ENCODE assay signal across 21 cellular contexts in genomic region chr12:2507811-2508210, GRCh38.
DNase-seq lines count a peak whose midpoint lies in the region; FAIRE-seq and TF ChIP-seq lines count a peak whose summit lies in the region.
"Had no signal": no experiment of that assay in that cellular context is flagged by ENCODE, and none has a peak within 500 bp of the region (broad histone marks: within the 10 kb centered on the region; RNA-seq: fewer than 3 reads in every experiment).

No MANE protein-coding gene starts in this region.

- no peak overlapping the region for H3K4me3 Mint-ChIP-seq in activated CD4-positive, alpha-beta memory T cell treated with anti-CD3 and anti-CD28 coated beads for 36 hours
- H3K4me3 Mint-ChIP-seq: CD4-positive, alpha-beta memory T cell had no signal

- no peaks in the 10 kb centered on the region for H3K27me3 ChIP-seq in bronchial epithelial cell (ENCODE audit: control insufficient read depth, insufficient read depth, low read length)
- H3K27me3 ChIP-seq: BLaER1 had no signal

- TF ChIP-seq CTCF in HEK293 (tag by site-specific recombination; IDR thresholded peaks at IDR 0.05) (no peak), bronchial epithelial cell (IDR thresholded peaks at IDR 0.05; ENCODE audit: insufficient read depth, low read length, severe bottlenecking) (no peak), D721Med (IDR thresholded peaks at IDR 0.05; ENCODE audit: insufficient read depth, missing control alignments) (no peak)

- intact Hi-C loops in activated CD4-positive, alpha-beta memory T cell treated with anti-CD3 and anti-CD28 coated beads for 36 hours (cut with micrococcal nuclease) = no loop called here

- no peaks in the 10 kb centered on the region for H3K4me1 ChIP-seq in HEK293 (ENCODE audit: control insufficient read depth, insufficient read depth, low read length)

- H3K36me3 ChIP-seq in HEK293 (ENCODE audit: control insufficient read depth in 2 of 2, insufficient read depth in 1 of 2, low read length in 2 of 2) (no peaks in the 10 kb centered on the region), bronchial epithelial cell (ENCODE audit: control insufficient read depth, insufficient read depth, low read length) (no peaks in the 10 kb centered on the region)
- H3K36me3 ChIP-seq: BLaER1 had no signal

- FAIRE-seq in bronchial epithelial cell (lab: Jason Lieb, UNC) = peak; percentile 40
- FAIRE-seq in D721Med (lab: Jason Lieb, UNC) = no peak
- FAIRE-seq: A204.1, GM12891, H1 had no signal

- H3K27me3 Mint-ChIP-seq in activated CD4-positive, alpha-beta memory T cell treated with anti-CD3 and anti-CD28 coated beads for 36 hours = peaks cover 6% of the 10 kb centered on the region

- H3K4me3 ChIP-seq in HEK293 (ENCODE audit: low read depth, low read length) (no peak overlapping the region), bronchial epithelial cell (ENCODE audit: low read depth, low read length) (no peak overlapping the region)
- H3K4me3 ChIP-seq: BLaER1 had no signal

- CTCF ChIA-PET in HEK293 (lab: Yijun Ruan, JAX) = no interaction called here
- CTCF ChIA-PET in activated CD4-positive, alpha-beta memory T cell treated with anti-CD3 and anti-CD28 coated beads for 36 hours (lab: Charles Lee) = no interaction called here

- POLR2A ChIA-PET in HEK293 (lab: Yijun Ruan, JAX) = no interaction called here
- POLR2A ChIA-PET in activated CD4-positive, alpha-beta memory T cell treated with anti-CD3 and anti-CD28 coated beads for 36 hours (lab: Charles Lee) = no interaction called here

- no peak overlapping the region for H3K27ac ChIP-seq in HEK293 (ENCODE audit: extremely low read depth, low read depth, low read length)
- H3K27ac ChIP-seq: BLaER1, HL-60, KMS-11 had no signal

- H3K36me3 Mint-ChIP-seq in activated CD4-positive, alpha-beta memory T cell treated with anti-CD3 and anti-CD28 coated beads for 36 hours = no peaks in the 10 kb centered on the region
- H3K36me3 Mint-ChIP-seq: CD4-positive, alpha-beta memory T cell had no signal

- peak; percentile 17 for DNase-seq in Ammon's horn (ENCODE audit: low spot score)
- no peak for DNase-seq in bronchial epithelial cell (ENCODE audit: low read depth)
- peak; percentile 62 for DNase-seq in iPS-NIHi7 (ENCODE audit: extremely low spot score)
- no peak for DNase-seq in DMS153 treated with DMSO at 0.1 percent for 48 hours (lab: John Stamatoyannopoulos, UW; ENCODE audit: unreplicated experiment)
- DNase-seq in activated CD4-positive, alpha-beta memory T cell treated with anti-CD3 and anti-CD28 coated beads for 36 hours = no peak
- DNase-seq in pons (ENCODE audit: low spot score) = no peak
- no peak for DNase-seq in D721Med (ENCODE audit: insufficient read length, low spot score)
- DNase-seq: CD4-positive, alpha-beta memory T cell; NCI-H187 treated with DMSO at 0.1 percent for 48 hours; NCI-H2171; NCI-H82; RPMI8226; SIG-M5; T-helper 1 cell had no signal

- no peaks in the 10 kb centered on the region for H3K4me1 Mint-ChIP-seq in activated CD4-positive, alpha-beta memory T cell treated with anti-CD3 and anti-CD28 coated beads for 36 hours (ENCODE audit: low read depth)
- H3K4me1 Mint-ChIP-seq: CD4-positive, alpha-beta memory T cell had no signal

- no peaks in the 10 kb centered on the region for H3K9me3 ChIP-seq in HEK293 (ENCODE audit: control insufficient read depth, insufficient read depth, low read depth, low read length)
- H3K9me3 ChIP-seq: BLaER1 had no signal

- no peaks in the 10 kb centered on the region for H3K9me3 Mint-ChIP-seq in activated CD4-positive, alpha-beta memory T cell treated with anti-CD3 and anti-CD28 coated beads for 36 hours

- no peak overlapping the region for H3K27ac Mint-ChIP-seq in activated CD4-positive, alpha-beta memory T cell treated with anti-CD3 and anti-CD28 coated beads for 36 hours
- H3K27ac Mint-ChIP-seq: CD4-positive, alpha-beta memory T cell had no signal

TF ChIP-seq in HEK293, 187 proteins besides CTCF, POLR2A, EP300 and RAD21:
- TF ChIP-seq ZNF548 (tag by site-specific recombination; IDR thresholded peaks at IDR 0.05) = no peak
- TF ChIP-seq ZIC2 (tag by site-specific recombination; IDR thresholded peaks at IDR 0.05) = peak; percentile 65

Comparison
In these comparisons a context has a peak if more than half of its experiments do, and no peak if none do; other contexts are left out.
1. DNase-seq: peak in Ammon's horn (single experiment) and iPS-NIHi7 (single experiment); none in bronchial epithelial cell (single experiment), DMS153 treated with DMSO at 0.1 percent for 48 hours (single experiment), activated CD4-positive, alpha-beta memory T cell treated with anti-CD3 and anti-CD28 coated beads for 36 hours (single experiment), pons (single experiment) and D721Med (single experiment).